24 cellular contexts compared by ENCODE assay signal in genomic region chrX:46812445-46812844, GRCh38. TPM values are rescaled to one million over a fixed set of nuclear protein-coding genes. Genes with fewer than 3 reads are reported as not detected.
DNase-seq lines count a peak whose midpoint lies in the region; ATAC-seq and TF ChIP-seq lines count a peak whose summit lies in the region.
"Had no signal": no experiment of that assay in that cellular context is flagged by ENCODE, and none has a peak within 500 bp of the region (broad histone marks: within the 10 kb centered on the region; RNA-seq: fewer than 3 reads in every experiment).

No MANE protein-coding gene starts in this region.

- intact Hi-C loops in Panc1 (cut with micrococcal nuclease; ENCODE audit: unreplicated experiment) = no loop called here
- intact Hi-C loops in heart left ventricle (cut with DNase I) = no loop called here

- H4K8ac ChIP-seq in trophoblast cell (ENCODE audit: low read depth, low read length) = no peak overlapping the region

- no peaks in the 10 kb centered on the region for H3K79me1 ChIP-seq in trophoblast cell (ENCODE audit: low read length)

- no peak overlapping the region for H2AK5ac ChIP-seq in trophoblast cell (ENCODE audit: low read length)

- ATAC-seq in Panc1 (peak; percentile 81), HG02852 (IDR thresholded peaks at IDR 0.05; ENCODE audit: unreplicated experiment) (no peak), HG02981 (IDR thresholded peaks at IDR 0.05; ENCODE audit: unreplicated experiment) (no peak), heart left ventricle (no peak)
- ATAC-seq: activated CD4-positive, alpha-beta T cell treated with anti-CD3 and anti-CD28 coated beads for 36 hours; activated T-cell treated with anti-CD3 and anti-CD28 coated beads, Interleukin-2, amount 50 U/mL, for 72 hours; natural killer cell treated with Interleukin-12 subunit alpha and Interleukin-12 subunit beta and Interleukin-15 and Interleukin-18, amount 100 ng/mL, for 72 hours had no signal

- CTCF ChIA-PET in Panc1 (lab: Charles Lee) = no interaction called here

- no peak overlapping the region for H3K18ac ChIP-seq in trophoblast cell (ENCODE audit: low read length)

- H3K4me3 ChIP-seq in Panc1 (ENCODE audit: low read depth in 2 of 2, low read length in 2 of 2) = no peak overlapping the region
- H3K4me3 ChIP-seq in trophoblast cell (ENCODE audit: low read depth, low read length) = no peak overlapping the region
- H3K4me3 ChIP-seq in heart left ventricle = no peak overlapping the region

- POLR2A ChIA-PET in Panc1 (lab: Charles Lee) = no interaction called here

- H3K36me3 ChIP-seq in Panc1 (ENCODE audit: control insufficient read depth, insufficient read depth, low read length) (no peaks in the 10 kb centered on the region), trophoblast cell (ENCODE audit: control insufficient read depth in 1 of 2, insufficient read depth in 2 of 2, low read length in 2 of 2) (no peaks in the 10 kb centered on the region), heart left ventricle (no peaks in the 10 kb centered on the region)

- no peak for TF ChIP-seq CTCF in Panc1 (IDR thresholded peaks at IDR 0.05)
- no peak for TF ChIP-seq CTCF in heart left ventricle (IDR thresholded peaks at IDR 0.05)

- no peak for TF ChIP-seq POLR2A in heart left ventricle (IDR thresholded peaks at IDR 0.05)

- no peak overlapping the region for H3K14ac ChIP-seq in trophoblast cell (ENCODE audit: low read length)

- H3K9me3 ChIP-seq in Panc1 (ENCODE audit: control insufficient read depth, insufficient read depth, low read depth, low read length) = no peaks in the 10 kb centered on the region
- no peaks in the 10 kb centered on the region for H3K9me3 ChIP-seq in trophoblast cell (ENCODE audit: insufficient read depth, low read depth, low read length)
- no peaks in the 10 kb centered on the region for H3K9me3 ChIP-seq in heart left ventricle

- H2AFZ ChIP-seq in trophoblast cell (ENCODE audit: insufficient read depth, low read length, poor library complexity) = no peak overlapping the region
- H2AFZ ChIP-seq: parathyroid adenoma had no signal

- no peak overlapping the region for H2BK5ac ChIP-seq in trophoblast cell (ENCODE audit: low read depth, low read length, poor library complexity)

- no peak overlapping the region for H4K91ac ChIP-seq in trophoblast cell (ENCODE audit: low read depth, low read length)

- no CpG with 5 or more reads among the region's 2 CpGs for WGBS in trophoblast cell (ENCODE audit: extremely low coverage, insufficient coverage, insufficient read length)
- 36 to 66% (median 49%) methylated on average over 2 of the region's 2 CpGs for WGBS in heart left ventricle, 4 donors

- H2BK12ac ChIP-seq in trophoblast cell (ENCODE audit: low read length) = no peak overlapping the region

- DNase-seq in DMS53 treated with DMSO at 0.1 percent for 48 hours (lab: John Stamatoyannopoulos, UW; ENCODE audit: unreplicated experiment) = peak; percentile 54
- no peak for DNase-seq in Panc1 (ENCODE audit: low read depth, low spot score)
- DNase-seq in islet precursor cell = peak; percentile 75
- DNase-seq in trophoblast cell = peak; percentile 72 to 86
- no peak for DNase-seq in heart left ventricle
- no peak for DNase-seq in substantia nigra (lab: John Stamatoyannopoulos, UW)
- DNase-seq: activated CD4-positive, alpha-beta T cell treated with anti-CD3 and anti-CD28 coated beads for 36 hours; activated naive CD4-positive, alpha-beta T cell treated with anti-CD3 and anti-CD28 coated beads, Interleukin-2, amount 50 U/mL, for 16 hours; activated T-cell treated with anti-CD3 and anti-CD28 coated beads, Interleukin-2, amount 50 U/mL, for 72 hours; aorta; CD4-positive, CD25-positive, alpha-beta regulatory T cell; cerebellar nuclear complex; effector CD4-positive, alpha-beta T cell; H7; KBM-7; kidney glomerular epithelial cell; NCI-H2029; NCI-H345; NCI-H774; SHP77 had no signal

- no peak overlapping the region for H3K9ac ChIP-seq in trophoblast cell (ENCODE audit: low read length)
- H3K9ac ChIP-seq: parathyroid adenoma had no signal

- no peaks in the 10 kb centered on the region for H3K79me2 ChIP-seq in trophoblast cell (ENCODE audit: control insufficient read depth, insufficient read depth, low read length, poor library complexity)
- H3K79me2 ChIP-seq: parathyroid adenoma had no signal

- no peak overlapping the region for H2BK120ac ChIP-seq in trophoblast cell (ENCODE audit: insufficient read depth, low read length, poor library complexity)

- no TSS peak for BruUV-seq in Panc1 (replicated peaks; lab: Mats Ljungman, UMichigan)

- no peaks in the 10 kb centered on the region for H3K27me3 ChIP-seq in Panc1 (ENCODE audit: control insufficient read depth, insufficient read depth, low read length)
- no peaks in the 10 kb centered on the region for H3K27me3 ChIP-seq in trophoblast cell (ENCODE audit: insufficient read depth, low read length)
- peaks cover 0 to 27% (median 0%) of the 10 kb centered on the region in 9 donors for H3K27me3 ChIP-seq in heart left ventricle

- H4K12ac ChIP-seq in trophoblast cell (ENCODE audit: low read depth, low read length) = no peak overlapping the region

- H3K4me1 ChIP-seq in Panc1 (ENCODE audit: control insufficient read depth, insufficient read depth, low read length) (no peaks in the 10 kb centered on the region), trophoblast cell (ENCODE audit: control insufficient read depth in 1 of 2, insufficient read depth in 2 of 2, low read length in 2 of 2) (peaks cover 4 to 6% of the 10 kb centered on the region in 2 experiments), heart left ventricle (no peaks in the 10 kb centered on the region)
- H3K4me1 ChIP-seq: parathyroid adenoma had no signal

- in situ Hi-C loops in Panc1 (cut with HindIII; ENCODE audit: low pct_unique_long_range_greater_than_20kb, low sequenced_read_pairs) = no loop called here

- H3K4ac ChIP-seq in trophoblast cell (ENCODE audit: low read depth, low read length) = no peak overlapping the region

- H3K4me2 ChIP-seq in trophoblast cell (ENCODE audit: low read length) = no peak overlapping the region

- no peak overlapping the region for H3K23ac ChIP-seq in trophoblast cell (ENCODE audit: low read length)

- no peak overlapping the region for H3K27ac ChIP-seq in Panc1 (ENCODE audit: low read length)
- no peak overlapping the region for H3K27ac ChIP-seq in trophoblast cell (ENCODE audit: low read depth, low read length)
- H3K27ac ChIP-seq in heart left ventricle = no peak overlapping the region
- no peak overlapping the region for H3K27ac ChIP-seq in substantia nigra (ENCODE audit: low read depth, low read length, poor library complexity, severe bottlenecking)
- H3K27ac ChIP-seq: parathyroid adenoma had no signal

RNA-seq across cellular contexts. Expression of gene RP2, which starts 24.4 kb away (rescaled TPM):
- total RNA-seq in Panc1 (2021; ENCODE audit: unreplicated experiment) (17.3 TPM), heart left ventricle (1 to 10 TPM; 2.4 to 9.0 (median 3.6) TPM)
- 9.4 TPM for polyA plus RNA-seq in Panc1 (2012; ENCODE audit: insufficient read length)
- 12.6 and 13.8 TPM in 2 replicates for polyA plus RNA-seq in trophoblast cell (2013)
- polyA plus RNA-seq in heart left ventricle = 1 to 10 TPM; 1.8 to 4.5 TPM

RNA-seq across cellular contexts. Expression of gene SLC9A7, which starts 53.5 kb away (rescaled TPM):
- total RNA-seq in Panc1 (2021; ENCODE audit: unreplicated experiment) = 80.4 TPM
- 29.3 TPM for polyA plus RNA-seq in Panc1 (2012; ENCODE audit: insufficient read length)
- 5.2 and 5.3 TPM in 2 replicates for polyA plus RNA-seq in trophoblast cell (2013)
- total RNA-seq in heart left ventricle = 1 to 10 TPM; 1.9 to 8.6 (median 2.6) TPM
- polyA plus RNA-seq in heart left ventricle = 1 to 10 TPM in 1 of 2 donors, under 1 TPM in 1; 0.46 to 1.1 TPM

Comparison
In these comparisons a context has a peak if more than half of its experiments do, and no peak if none do; other contexts are left out.
1. DNase-seq: peak in DMS53 treated with DMSO at 0.1 percent for 48 hours (single experiment), islet precursor cell (single experiment) and trophoblast cell (2 of 2); none in Panc1 (single experiment), heart left ventricle (0 of 5) and substantia nigra (0 of 49).